In the genomic region with DNA sequence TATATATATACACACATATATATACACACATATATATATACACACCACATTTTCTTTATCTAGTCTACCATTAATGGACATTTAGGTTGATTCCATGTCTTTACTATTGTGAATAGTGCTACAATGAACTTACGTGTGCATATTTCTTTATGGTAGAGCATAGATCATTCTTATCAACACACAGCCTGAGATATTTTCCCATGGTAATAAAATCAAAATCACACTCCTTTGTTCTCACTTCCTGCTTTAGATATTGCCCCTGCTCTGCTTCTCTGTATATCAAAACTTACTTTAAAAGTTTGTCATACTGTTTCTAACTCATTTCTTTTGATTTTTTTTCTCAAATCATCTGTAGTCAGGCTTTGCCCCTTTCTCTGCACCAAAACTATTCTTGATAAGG, we compare ENCODE assay signal across 7 cellular contexts.
"Had no signal": no experiment of that assay in that cellular context is flagged by ENCODE, and none has a peak within 500 bp of the region (broad histone marks: within the 10 kb centered on the region; RNA-seq: fewer than 3 reads in every experiment).

No MANE protein-coding gene starts in this region.

- FAIRE-seq: HepG2, HTR-8/SVneo, K562 had no signal

- ATAC-seq: HepG2, K562 had no signal

- H3K4me3 ChIP-seq: K562 had no signal

- H3K27ac ChIP-seq: HL-60 had no signal

- DNase-seq: IMR-90, KBM-7, KG1 had no signal
